Comparison of ENCODE assay signal across 1 cellular context in the genomic region with DNA sequence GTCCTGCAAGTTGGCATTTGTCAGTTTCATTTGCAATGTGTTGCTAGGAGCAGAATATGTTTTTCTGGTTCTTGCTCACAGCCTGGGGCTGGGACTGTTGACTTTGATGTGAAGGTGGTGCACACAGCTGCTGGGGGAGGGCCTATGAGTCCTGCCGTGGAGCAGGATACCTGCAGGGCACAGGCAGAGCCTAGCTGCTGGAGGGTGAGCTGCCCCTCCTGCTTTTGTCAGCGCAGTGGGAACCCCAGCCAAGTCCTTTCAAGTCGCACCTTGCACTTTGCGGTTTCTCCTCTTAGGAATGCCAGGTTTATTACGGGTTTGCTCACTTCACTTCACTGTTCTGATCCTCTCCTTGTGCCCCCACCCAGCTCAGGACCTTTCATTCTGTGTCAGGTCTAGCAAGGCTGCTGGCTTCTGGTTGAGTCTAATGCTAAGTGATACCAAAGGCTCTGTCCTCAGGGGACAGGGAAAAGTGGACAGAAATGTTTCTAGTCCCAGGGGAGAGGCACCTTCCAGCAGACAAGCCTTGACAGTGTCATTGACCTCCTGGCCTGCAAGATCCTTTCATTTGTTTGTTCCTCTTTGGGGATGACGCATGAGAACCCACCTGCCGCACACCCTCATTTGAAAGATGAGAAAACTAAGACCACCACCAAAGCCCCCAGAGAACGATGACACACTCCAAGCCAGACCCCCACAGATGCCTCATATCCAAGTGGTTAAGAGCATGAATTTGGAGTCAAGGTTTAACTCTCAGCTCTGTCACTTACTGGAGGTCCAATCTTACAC.
TF ChIP-seq lines count a peak whose summit lies in the region.

No MANE protein-coding gene starts in this region.

TF ChIP-seq in H1, 55 proteins besides CTCF, POLR2A, EP300 and RAD21 (continued from another document):
- TF ChIP-seq MAX (IDR thresholded peaks at IDR 0.05) (no peak), SP2 (IDR thresholded peaks at IDR 0.05; ENCODE audit: low read length) (no peak), POLR2AphosphoS5 (IDR thresholded peaks at IDR 0.05; ENCODE audit: low read depth, low read length) (no peak), TEAD4 (IDR thresholded peaks at IDR 0.05; ENCODE audit: low read depth, low read length) (no peak), TCF12 (IDR thresholded peaks at IDR 0.05; ENCODE audit: low read depth, low read length) (no peak), CEBPB (IDR thresholded peaks at IDR 0.05; ENCODE audit: low read depth, low read length) (no peak), RFX5 (IDR thresholded peaks at IDR 0.05; ENCODE audit: borderline replicate concordance, low read depth, low read length) (no peak)
